Comparison of ENCODE assay signal across 8 cellular contexts in genomic region chr11:105035262-105035620, GRCh38. TPM values are rescaled to one million over a fixed set of nuclear protein-coding genes. Genes with fewer than 3 reads are reported as not detected.
DNase-seq lines count a peak whose midpoint lies in the region; ATAC-seq and TF ChIP-seq lines count a peak whose summit lies in the region.

No MANE protein-coding gene starts in this region.

- H3K79me1 ChIP-seq in H9 (ENCODE audit: insufficient read depth, low read depth, low read length, poor library complexity, severe bottlenecking): no peaks in the 10 kb centered on the region

- no peak overlapping the region for H2BK5ac ChIP-seq in H9 (ENCODE audit: insufficient read length, low read length)

- H4K8ac ChIP-seq in H9 (replicated peaks; ENCODE audit: insufficient read length, low read depth, low read length): no peak overlapping the region

- H3K27ac Mint-ChIP-seq in H9 (no peak overlapping the region), nephron progenitor cell (no peak overlapping the region), endodermal cell (no peak overlapping the region)

- no peak overlapping the region for H3K18ac ChIP-seq in H9 (ENCODE audit: insufficient read length, low read depth, low read length)

- H3K14ac ChIP-seq in H9 (ENCODE audit: insufficient read depth, low read length): no peak overlapping the region

- ATAC-seq in GM19023 (IDR thresholded peaks at IDR 0.05; ENCODE audit: unreplicated experiment) (peak; percentile 19), HG02943 (IDR thresholded peaks at IDR 0.05; ENCODE audit: low read depth, unreplicated experiment) (peak; percentile 23)

- H3K4me3 ChIP-seq in breast epithelium (peak overlapping the region; percentile 32 to 64 (median 50)), rectal smooth muscle tissue (ENCODE audit: low read length) (peak overlapping the region; percentile 63), endodermal cell (ENCODE audit: low read length) (no peak overlapping the region)

- no peaks in the 10 kb centered on the region for H3K27me3 Mint-ChIP-seq in H9 (ENCODE audit: low read depth)
- H3K27me3 Mint-ChIP-seq in nephron progenitor cell (ENCODE audit: low read depth, poor library complexity): no peaks in the 10 kb centered on the region
- H3K27me3 Mint-ChIP-seq in endodermal cell (ENCODE audit: insufficient read depth): no peaks in the 10 kb centered on the region

- no peaks in the 10 kb centered on the region for H3K23me2 ChIP-seq in H9 (ENCODE audit: insufficient read length, low read depth, low read length, poor library complexity, severe bottlenecking)

- H3K4me1 Mint-ChIP-seq in H9: no peaks in the 10 kb centered on the region
- no peaks in the 10 kb centered on the region for H3K4me1 Mint-ChIP-seq in nephron progenitor cell
- no peaks in the 10 kb centered on the region for H3K4me1 Mint-ChIP-seq in endodermal cell

- no peak overlapping the region for H3K4me3 Mint-ChIP-seq in H9
- H3K4me3 Mint-ChIP-seq in nephron progenitor cell: no peak overlapping the region
- H3K4me3 Mint-ChIP-seq in endodermal cell: no peak overlapping the region

- no peaks in the 10 kb centered on the region for H3K79me2 ChIP-seq in H9 (ENCODE audit: insufficient read depth, low read length)

- H3K56ac ChIP-seq in H9 (ENCODE audit: insufficient read length, low read depth, low read length): no peak overlapping the region

- H3K36me3 ChIP-seq in breast epithelium: no peaks in the 10 kb centered on the region
- H3K36me3 ChIP-seq in rectal smooth muscle tissue (ENCODE audit: control insufficient read depth, insufficient read depth, low read length): no peaks in the 10 kb centered on the region
- no peaks in the 10 kb centered on the region for H3K36me3 ChIP-seq in endodermal cell (ENCODE audit: control insufficient read depth, insufficient read depth, low read length)

- no peaks in the 10 kb centered on the region; a peak in 2 of 5 replicates for H3K9me3 Mint-ChIP-seq in H9
- no peaks in the 10 kb centered on the region for H3K9me3 Mint-ChIP-seq in nephron progenitor cell
- no peaks in the 10 kb centered on the region for H3K9me3 Mint-ChIP-seq in endodermal cell

- TF ChIP-seq CTCF in breast epithelium (IDR thresholded peaks at IDR 0.05): no peak
- no peak for TF ChIP-seq CTCF in H9 (conservative IDR thresholded peaks at IDR 0.05)
- no peak for TF ChIP-seq CTCF in nephron progenitor cell (IDR thresholded peaks at IDR 0.05)
- TF ChIP-seq CTCF in endodermal cell (conservative IDR thresholded peaks at IDR 0.05): no peak

- H3K4me1 ChIP-seq in breast epithelium (no peaks in the 10 kb centered on the region), rectal smooth muscle tissue (ENCODE audit: control insufficient read depth, insufficient read depth, low read length) (no peaks in the 10 kb centered on the region), H9 (ENCODE audit: insufficient read depth, low read length) (no peaks in the 10 kb centered on the region), endodermal cell (ENCODE audit: control insufficient read depth, insufficient read depth, low read length) (no peaks in the 10 kb centered on the region)

- H3T11ph ChIP-seq in H9 (ENCODE audit: low read length): no peak overlapping the region

- no peak overlapping the region for H2BK12ac ChIP-seq in H9 (ENCODE audit: insufficient read length, low read depth, low read length)

- H2AFZ ChIP-seq in H9 (ENCODE audit: low read length): no peak overlapping the region

- no peak overlapping the region for H3K23ac ChIP-seq in H9 (ENCODE audit: insufficient read length, low read depth, low read length)

- no peak overlapping the region for H2AK5ac ChIP-seq in H9 (ENCODE audit: insufficient read length, low read length)

- no peak overlapping the region for H2BK120ac ChIP-seq in H9 (ENCODE audit: low read depth, low read length, poor library complexity, severe bottlenecking)

- no peak for TF ChIP-seq POLR2A in breast epithelium (IDR thresholded peaks at IDR 0.05)

- H3K27ac ChIP-seq in breast epithelium: peak overlapping the region; percentile 78 to 83
- peak overlapping the region; percentile 15 for H3K27ac ChIP-seq in rectal smooth muscle tissue (ENCODE audit: low read depth, low read length)
- no peak overlapping the region for H3K27ac ChIP-seq in H9 (ENCODE audit: insufficient read length, low read depth, low read length)
- H3K27ac ChIP-seq in endodermal cell (ENCODE audit: low read depth, low read length): no peak overlapping the region

- H3K27me3 ChIP-seq in breast epithelium (no peaks in the 10 kb centered on the region), rectal smooth muscle tissue (ENCODE audit: control insufficient read depth, insufficient read depth, low read length) (no peaks in the 10 kb centered on the region), H9 (ENCODE audit: insufficient read depth, low read length) (no peaks in the 10 kb centered on the region), endodermal cell (ENCODE audit: control insufficient read depth, insufficient read depth, low read length, poor library complexity, severe bottlenecking) (no peaks in the 10 kb centered on the region)

- no peaks in the 10 kb centered on the region for H4K20me1 ChIP-seq in H9 (ENCODE audit: control insufficient read depth, insufficient read depth, insufficient read length)

- intact Hi-C loops in breast epithelium (cut with DNase I; ENCODE audit: low total_unique reads): no loop called here

- DNase-seq in breast epithelium (ENCODE audit: low spot score in 2 of 2) (no peak), H9 (no peak), nephron progenitor cell (no peak), NCI-H510A treated with DMSO at 0.1 percent for 48 hours (lab: John Stamatoyannopoulos, UW) (no peak), endodermal cell (no peak)

- H4K5ac ChIP-seq in H9 (ENCODE audit: insufficient read length, low read depth, low read length): no peak overlapping the region

- H3K36me3 Mint-ChIP-seq in H9 (ENCODE audit: insufficient read depth in 1 of 3, low read depth in 3 of 3): peaks cover 2 to 9% (median 5%) of the 10 kb centered on the region in 3 experiments; a peak in 4 of 7 replicates
- no peaks in the 10 kb centered on the region for H3K36me3 Mint-ChIP-seq in nephron progenitor cell (ENCODE audit: low read depth)
- H3K36me3 Mint-ChIP-seq in endodermal cell (ENCODE audit: low read depth): no peaks in the 10 kb centered on the region

- H3K9me3 ChIP-seq in breast epithelium: no peaks in the 10 kb centered on the region
- H3K9me3 ChIP-seq in H9 (ENCODE audit: control insufficient read depth, low read depth, low read length): no peaks in the 10 kb centered on the region
- no peaks in the 10 kb centered on the region for H3K9me3 ChIP-seq in endodermal cell (ENCODE audit: control insufficient read depth, low read length)

- no CpG with 5 or more reads among the region's 1 CpG for WGBS in H9 (ENCODE audit: extremely low coverage, insufficient read length, low lambda C conversion rate)
- 91% methylated on average over 1 of the region's 1 CpG; no CpG with 5 or more reads in 1 of the 2 experiments for WGBS in endodermal cell (ENCODE audit: insufficient coverage in 1 of 2, insufficient read length in 1 of 2), 2 experiments

- H4K91ac ChIP-seq in H9 (ENCODE audit: insufficient read length, low read depth, low read length): no peak overlapping the region

- H2BK15ac ChIP-seq in H9 (ENCODE audit: low read depth, low read length): no peak overlapping the region

- H3K9ac ChIP-seq in rectal smooth muscle tissue (ENCODE audit: low read length) (no peak overlapping the region), H9 (ENCODE audit: extremely low read depth, insufficient read length, low read length) (no peak overlapping the region), endodermal cell (ENCODE audit: extremely low read depth, low read length, poor library complexity, severe bottlenecking) (no peak overlapping the region)

- H2BK20ac ChIP-seq in H9 (ENCODE audit: low read depth, low read length, poor library complexity, severe bottlenecking): no peak overlapping the region

- H3K4me2 ChIP-seq in H9 (ENCODE audit: insufficient read depth, insufficient read length, low read length): no peak overlapping the region

- no peak overlapping the region for H3K4ac ChIP-seq in H9 (ENCODE audit: low read depth, low read length)

RNA-seq across cellular contexts. Expression of gene CASP1, which starts 0.3 kb away (rescaled TPM):
- total RNA-seq in breast epithelium (10 to 100 TPM in 2 of 3 donors, 1 to 10 TPM in 1; 9.4 to 15.4 (median 14.6) TPM), H9 (2021) (not detected in 2 replicates), endodermal cell (not detected)
- polyA plus RNA-seq in endodermal cell (2013, experiment 1 of 2): not detected
- not detected for polyA plus RNA-seq in endodermal cell (2013, experiment 2 of 2)

RNA-seq across cellular contexts. Expression of gene CARD16, which starts 9.9 kb away (rescaled TPM):
- total RNA-seq in breast epithelium (1 to 10 TPM; 3.7 to 6.4 (median 5.9) TPM), H9 (2021) (not detected in 2 replicates), endodermal cell (not detected)
- polyA plus RNA-seq in endodermal cell (2013, experiment 1 of 2): not detected
- polyA plus RNA-seq in endodermal cell (2013, experiment 2 of 2): not detected

RNA-seq across cellular contexts. Expression of gene CASP5, which starts 12.3 kb away (rescaled TPM):
- total RNA-seq in breast epithelium (1 to 10 TPM in 1 of 3 donors, not detected in 2; 1.3 TPM), H9 (2021) (not detected in 2 replicates), endodermal cell (not detected)
- not detected for polyA plus RNA-seq in endodermal cell (2013, experiment 1 of 2)
- polyA plus RNA-seq in endodermal cell (2013, experiment 2 of 2): not detected

Comparison
In these comparisons a context has a peak if more than half of its experiments do, and no peak if none do; other contexts are left out.
1. H3K27ac ChIP-seq: peak in breast epithelium (2 of 2) and rectal smooth muscle tissue (single experiment); none in H9 (single experiment) and endodermal cell (single experiment).
2. RNA of gene CASP1, which starts 0.3 kb away (total RNA-seq): 9.4 to 15.4 TPM in breast epithelium; not detected in H9 and not detected in endodermal cell; every median in the first group is over 10 times any median in the second.